1 cellular context compared by ENCODE assay signal in the genomic region with DNA sequence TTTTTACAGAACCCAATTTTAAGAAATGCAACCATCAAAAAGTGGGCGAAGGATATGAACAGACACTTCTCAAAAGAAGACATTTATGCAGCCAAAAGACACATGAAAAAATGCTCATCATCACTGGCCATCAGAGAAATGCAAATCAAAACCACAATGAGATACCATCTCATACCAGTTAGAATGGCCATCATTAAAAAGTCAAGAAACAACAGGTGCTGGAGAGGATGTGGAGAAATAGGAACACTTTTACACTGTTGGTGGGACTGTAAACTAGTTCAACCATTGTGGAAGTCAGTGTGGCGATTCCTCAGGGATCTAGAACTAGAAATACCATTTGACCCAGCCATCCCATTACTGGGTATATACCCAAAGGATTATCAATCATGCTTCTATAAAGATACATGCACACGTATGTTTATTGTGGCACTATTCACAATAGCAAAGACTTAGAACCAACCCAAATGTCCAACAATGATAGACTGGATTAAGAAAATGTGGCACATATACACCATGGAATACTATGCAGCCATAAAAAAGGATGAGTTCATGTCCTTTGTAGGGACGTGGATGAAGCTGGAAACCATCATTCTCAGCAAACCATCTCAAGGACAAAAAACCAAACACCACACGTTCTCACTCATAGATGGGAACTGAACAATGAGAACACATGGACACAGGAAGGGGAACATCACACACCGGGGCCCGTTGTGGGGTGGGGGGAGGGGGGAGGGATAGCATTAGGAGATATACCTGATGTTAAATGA. TPM values are rescaled to one million over a fixed set of nuclear protein-coding genes. Genes with fewer than 3 reads are reported as not detected.
"Had no signal": no experiment of that assay in that cellular context is flagged by ENCODE, and none has a peak within 500 bp of the region (broad histone marks: within the 10 kb centered on the region; RNA-seq: fewer than 3 reads in every experiment).

No MANE protein-coding gene starts in this region.

RNA-seq across cellular contexts. Expression of gene EMB, which starts 19.7 kb away (rescaled TPM):
- polyA plus RNA-seq: K562 had no signal
